11 cellular contexts compared by ENCODE assay signal in the genomic region with DNA sequence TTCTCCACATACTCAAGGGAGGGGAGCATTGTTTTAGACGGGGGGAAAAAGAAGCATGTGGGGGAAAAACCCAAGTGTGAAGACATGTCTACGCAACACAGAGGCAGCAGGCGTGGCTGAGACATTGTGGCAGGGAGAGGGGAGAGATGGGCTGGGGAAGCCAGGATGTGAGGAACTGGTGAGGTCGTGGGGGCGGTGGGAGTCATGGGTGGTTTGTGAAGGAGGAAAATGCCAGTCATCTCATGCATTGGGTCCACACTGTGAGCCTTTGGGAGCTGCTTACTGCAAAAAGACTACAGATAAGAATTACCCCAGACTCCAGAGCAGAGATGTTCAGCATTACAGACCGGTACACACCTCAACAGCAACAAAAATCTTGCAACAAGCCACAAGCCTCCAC. TPM values are rescaled to one million over a fixed set of nuclear protein-coding genes. Genes with fewer than 3 reads are reported as not detected.
DNase-seq lines count a peak whose midpoint lies in the region; ATAC-seq and TF ChIP-seq lines count a peak whose summit lies in the region.
"Had no signal": no experiment of that assay in that cellular context is flagged by ENCODE, and none has a peak within 500 bp of the region (broad histone marks: within the 10 kb centered on the region; RNA-seq: fewer than 3 reads in every experiment).

No MANE protein-coding gene starts in this region.

- H3K9me3 Mint-ChIP-seq in activated naive CD4-positive, alpha-beta T cell treated with anti-CD3 and anti-CD28 coated beads for 36 hours, result peaks cover 8% of the 10 kb centered on the region
- H3K9me3 Mint-ChIP-seq in neural progenitor cell, result peaks cover 7% of the 10 kb centered on the region

- H3K36me3 ChIP-seq in neural progenitor cell (no peaks in the 10 kb centered on the region), adrenal gland (replicated peaks in 1 of 2) (no peaks in the 10 kb centered on the region)

- H3F3A ChIP-seq in neural progenitor cell (ENCODE audit: low read depth), result peaks cover 19% of the 10 kb centered on the region

- H3K27ac Mint-ChIP-seq in activated naive CD4-positive, alpha-beta T cell treated with anti-CD3 and anti-CD28 coated beads for 36 hours, result no peak overlapping the region
- no peak overlapping the region for H3K27ac Mint-ChIP-seq in neural progenitor cell

- H4K20me1 ChIP-seq in neural progenitor cell (ENCODE audit: low read depth), result peaks cover 22% of the 10 kb centered on the region

- peaks cover 22% of the 10 kb centered on the region for H3K4me1 ChIP-seq in neural progenitor cell
- peaks cover 6 to 9% of the 10 kb centered on the region in 2 donors for H3K4me1 ChIP-seq in adrenal gland (replicated peaks in 1 of 2)

- H3K4me1 Mint-ChIP-seq in activated naive CD4-positive, alpha-beta T cell treated with anti-CD3 and anti-CD28 coated beads for 36 hours (ENCODE audit: low read depth), result peaks cover 11% of the 10 kb centered on the region
- peaks cover 11% of the 10 kb centered on the region for H3K4me1 Mint-ChIP-seq in neural progenitor cell

- peak overlapping the region; percentile 8 for H3K4me3 Mint-ChIP-seq in activated naive CD4-positive, alpha-beta T cell treated with anti-CD3 and anti-CD28 coated beads for 36 hours
- peak overlapping the region; percentile 60 for H3K4me3 Mint-ChIP-seq in neural progenitor cell

- 48 to 66% (median 52%) methylated on average over 6 of the region's 6 CpGs for WGBS in adrenal gland, 4 donors

- H3K36me3 Mint-ChIP-seq in activated naive CD4-positive, alpha-beta T cell treated with anti-CD3 and anti-CD28 coated beads for 36 hours (ENCODE audit: low read depth), result no peaks in the 10 kb centered on the region
- no peaks in the 10 kb centered on the region for H3K36me3 Mint-ChIP-seq in neural progenitor cell

- peak; percentile 84 for DNase-seq in activated effector memory CD4-positive, alpha-beta T cell treated with anti-CD3 and anti-CD28 coated beads, Interleukin-2, amount 50 U/mL, for 16 hours
- no peak for DNase-seq in activated effector memory CD4-positive, alpha-beta T cell treated with Interleukin-2 at 50 U/mL for 16 hours
- no peak for DNase-seq in activated naive CD4-positive, alpha-beta T cell treated with anti-CD3 and anti-CD28 coated beads for 36 hours
- DNase-seq in neural progenitor cell (ENCODE audit: low spot score), result no peak
- DNase-seq in left lobe of liver (ENCODE audit: low spot score), result no peak
- no peak for DNase-seq in adrenal gland
- DNase-seq: ACHN had no signal

- CTCF ChIA-PET in activated naive CD4-positive, alpha-beta T cell treated with anti-CD3 and anti-CD28 coated beads for 36 hours (lab: Charles Lee), result no interaction called here

- TF ChIP-seq CTCF in neural progenitor cell (IDR thresholded peaks at IDR 0.05), result no peak
- no peak for TF ChIP-seq CTCF in adrenal gland (IDR thresholded peaks at IDR 0.05)

- ATAC-seq in GM18870 (IDR thresholded peaks at IDR 0.05; ENCODE audit: unreplicated experiment) (no peak), HG03097 (IDR thresholded peaks at IDR 0.05; ENCODE audit: low FRiP score, unreplicated experiment) (no peak), left lobe of liver (no peak)

- H3K27ac ChIP-seq in neural progenitor cell (no peak overlapping the region), adrenal gland (no peak overlapping the region)
- H3K27ac ChIP-seq: epithelial cell of prostate had no signal

- H3K4me3 ChIP-seq in neural progenitor cell, result no peak overlapping the region
- H3K4me3 ChIP-seq in adrenal gland, result no peak overlapping the region

- peaks cover 43% of the 10 kb centered on the region for H3K27me3 Mint-ChIP-seq in activated naive CD4-positive, alpha-beta T cell treated with anti-CD3 and anti-CD28 coated beads for 36 hours (ENCODE audit: low read depth)
- peaks cover 35% of the 10 kb centered on the region for H3K27me3 Mint-ChIP-seq in neural progenitor cell (ENCODE audit: insufficient read depth, low read depth)

- H3K4me2 ChIP-seq in neural progenitor cell, result peak overlapping the region; percentile 100

- no peaks in the 10 kb centered on the region for H3K9me3 ChIP-seq in neural progenitor cell (ENCODE audit: low read depth)
- H3K9me3 ChIP-seq in adrenal gland (replicated peaks in 1 of 3), result no peaks in the 10 kb centered on the region

- no peak overlapping the region for H3K9ac ChIP-seq in neural progenitor cell

- H3K79me2 ChIP-seq in neural progenitor cell (ENCODE audit: low read depth), result no peaks in the 10 kb centered on the region

- H2AFZ ChIP-seq in neural progenitor cell (replicated peaks), result no peak overlapping the region

- intact Hi-C loops in activated naive CD4-positive, alpha-beta T cell treated with anti-CD3 and anti-CD28 coated beads for 36 hours (cut with micrococcal nuclease), result no loop called here
- intact Hi-C loops in adrenal gland (cut with DNase I), result no loop called here

- peaks cover 48% of the 10 kb centered on the region for H3K27me3 ChIP-seq in neural progenitor cell
- H3K27me3 ChIP-seq in adrenal gland, result peaks cover 28% of the 10 kb centered on the region

- TF ChIP-seq POLR2A in adrenal gland (IDR thresholded peaks at IDR 0.05), result no peak

RNA-seq across cellular contexts. Expression of gene JAKMIP1, which starts 2.1 kb away (rescaled TPM):
- total RNA-seq in activated naive CD4-positive, alpha-beta T cell treated with anti-CD3 and anti-CD28 coated beads for 36 hours, result under 1 TPM; 0.27 to 0.50 TPM
- total RNA-seq in neural progenitor cell (ENCODE audit: low replicate concordance), result 5.1 and 5.5 TPM in 2 replicates
- not detected for total RNA-seq in left lobe of liver
- total RNA-seq in adrenal gland, result 1 to 10 TPM in 3 of 8 donors, under 1 TPM in 3, not detected in 2; 0.14 to 4.6 (median 2.3) TPM
- 1 to 10 TPM; 1.6 to 5.3 (median 4.6) TPM for polyA plus RNA-seq in adrenal gland
- total RNA-seq: SK-MEL-5 had no signal
